Comparison of ENCODE assay signal across 8 cellular contexts in the genomic region with DNA sequence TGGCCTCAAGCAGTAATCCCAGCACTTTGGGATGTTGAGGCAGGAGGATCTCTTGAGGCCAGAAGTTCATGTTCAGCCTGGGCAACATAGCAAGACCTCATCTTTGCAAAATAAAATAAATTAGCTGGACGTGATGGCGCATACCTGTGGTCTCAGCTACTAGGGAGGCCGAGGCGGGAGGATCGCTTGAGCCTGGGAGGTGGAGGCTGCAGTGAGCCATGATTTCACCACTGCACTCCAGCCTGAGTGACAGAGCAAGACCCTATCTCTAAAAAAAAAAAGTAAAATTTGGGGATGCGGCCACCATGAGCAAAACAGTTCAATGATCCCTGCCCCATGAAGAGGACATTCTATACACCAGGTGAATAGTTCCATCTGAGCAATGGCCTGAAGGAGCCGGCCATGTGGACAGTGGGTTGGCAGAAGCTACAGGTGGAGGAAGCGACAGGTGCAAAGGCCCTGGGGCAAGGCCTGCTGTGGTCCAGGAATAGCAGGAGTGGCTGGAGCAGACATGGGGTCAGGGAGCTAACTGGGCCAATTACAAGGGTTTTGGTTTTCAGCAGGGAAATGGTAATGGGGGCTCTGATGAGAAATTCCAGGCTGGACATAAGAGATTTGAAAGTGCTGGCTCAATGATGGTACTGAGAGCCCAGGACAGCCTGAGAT.
DNase-seq lines count a peak whose midpoint lies in the region; ATAC-seq and TF ChIP-seq lines count a peak whose summit lies in the region.
"Not testable (repeated sequence)": the region's sequence is repeated elsewhere in the genome, so short reads cannot be mapped to it uniquely, and the experiment has no call there.

No MANE protein-coding gene starts in this region.

- not testable (repeated sequence) for TF ChIP-seq POLR2A in vagina (IDR thresholded peaks at IDR 0.05)

- H3K4me1 ChIP-seq in CD8-positive, alpha-beta T cell (ENCODE audit: insufficient read depth, low read length), result peaks cover 14% of the 10 kb centered on the region
- H3K4me1 ChIP-seq in vagina, result peaks cover 24% of the 10 kb centered on the region

- not testable (repeated sequence) for H3K27ac ChIP-seq in CD8-positive, alpha-beta T cell (ENCODE audit: low read depth, low read length)
- H3K27ac ChIP-seq in KOPT-K1 (ENCODE audit: low read depth, low read length, poor library complexity, severe bottlenecking) (peak overlapping the region; percentile 74), vagina (peak overlapping the region; percentile 91)

- H3K27me3 Mint-ChIP-seq in CD8-positive, alpha-beta T cell (ENCODE audit: low read depth); T-helper 1 cell treated with Interleukin-12 subunit alpha and Interleukin-12 subunit beta and Interleukin-4 antibody, amounts not matched to agents 30 μg/mL and 1 μg/mL, for 36 hours (ENCODE audit: low read depth); activated T-cell treated with anti-CD3 and anti-CD28 coated beads, Interleukin-2, amount 50 U/mL, for 24 hours; brain; immature natural killer cell (ENCODE audit: low read depth in 3 of 3); neural crest cell (ENCODE audit: low read depth): not testable (repeated sequence)

- peak in 1 of 7 experiments; percentile 42 for DNase-seq in CD8-positive, alpha-beta T cell
- peak; percentile 32 for DNase-seq in activated T-cell treated with anti-CD3 and anti-CD28 coated beads, Interleukin-2, amount 50 U/mL, for 24 hours
- not testable (repeated sequence) for DNase-seq in immature natural killer cell; neural crest cell (ENCODE audit: low read depth, low spot score)
- DNase-seq in vagina (ENCODE audit: extremely low spot score in 2 of 2), result peak in 1 of 2 donors; percentile 25

- POLR2A ChIA-PET in CD8-positive, alpha-beta T cell (lab: Charles Lee), result not testable (repeated sequence)

- H3K27me3 ChIP-seq in CD8-positive, alpha-beta T cell (ENCODE audit: insufficient read depth, low read length); vagina: not testable (repeated sequence)

- H3K36me3 ChIP-seq in CD8-positive, alpha-beta T cell (ENCODE audit: insufficient read depth, low read length); vagina: not testable (repeated sequence)
- H3K36me3 ChIP-seq in KOPT-K1 (ENCODE audit: insufficient read depth, low read length), result peaks cover 14% of the 10 kb centered on the region

- H3K4me3 ChIP-seq in CD8-positive, alpha-beta T cell (ENCODE audit: low read depth, low read length); vagina: not testable (repeated sequence)

- intact Hi-C loops in CD8-positive, alpha-beta T cell (cut with DNase I, micrococcal nuclease), result loop anchor here in 1 of 2 experiments (2.0 to 5.0 kb wide), 4 partner anchors 20 to 1127 kb away; a partner anchor contains a TSS
- intact Hi-C loops in vagina (cut with DNase I), result not testable (repeated sequence)

- not testable (repeated sequence) for H3K9me3 ChIP-seq in CD8-positive, alpha-beta T cell (ENCODE audit: low read length); KOPT-K1 (ENCODE audit: insufficient read depth, low read length, poor library complexity, severe bottlenecking); vagina

- TF ChIP-seq CTCF in CD8-positive, alpha-beta T cell (IDR thresholded peaks at IDR 0.05); brain (conservative IDR thresholded peaks at IDR 0.05); neural crest cell (conservative IDR thresholded peaks at IDR 0.05); vagina (IDR thresholded peaks at IDR 0.05): not testable (repeated sequence)

- H3K4me3 Mint-ChIP-seq in CD8-positive, alpha-beta T cell, result peak overlapping the region; percentile 96
- peak overlapping the region; percentile 74 for H3K4me3 Mint-ChIP-seq in T-helper 1 cell treated with Interleukin-12 subunit alpha and Interleukin-12 subunit beta and Interleukin-4 antibody, amounts not matched to agents 30 μg/mL and 1 μg/mL, for 36 hours
- peak overlapping the region; percentile 97 for H3K4me3 Mint-ChIP-seq in activated T-cell treated with anti-CD3 and anti-CD28 coated beads, Interleukin-2, amount 50 U/mL, for 24 hours
- H3K4me3 Mint-ChIP-seq in brain (peak overlapping the region; percentile 95 to 99 (median 97)), immature natural killer cell (peak overlapping the region; percentile 77 to 97 (median 92)), neural crest cell (peak overlapping the region; percentile 95)

- H3K4me1 Mint-ChIP-seq in CD8-positive, alpha-beta T cell (ENCODE audit: low read depth), result peaks cover 22% of the 10 kb centered on the region
- peaks cover 17% of the 10 kb centered on the region for H3K4me1 Mint-ChIP-seq in T-helper 1 cell treated with Interleukin-12 subunit alpha and Interleukin-12 subunit beta and Interleukin-4 antibody, amounts not matched to agents 30 μg/mL and 1 μg/mL, for 36 hours (ENCODE audit: low read depth)
- H3K4me1 Mint-ChIP-seq in activated T-cell treated with anti-CD3 and anti-CD28 coated beads, Interleukin-2, amount 50 U/mL, for 24 hours (ENCODE audit: low read depth), result peaks cover 29% of the 10 kb centered on the region
- H3K4me1 Mint-ChIP-seq in brain (peaks cover 45% of the 10 kb centered on the region), immature natural killer cell (peaks cover 29 to 34% of the 10 kb centered on the region in 2 donors), neural crest cell (peaks cover 23% of the 10 kb centered on the region)

- peak overlapping the region; percentile 32 for H3K27ac Mint-ChIP-seq in CD8-positive, alpha-beta T cell
- peak overlapping the region; percentile 95 for H3K27ac Mint-ChIP-seq in T-helper 1 cell treated with Interleukin-12 subunit alpha and Interleukin-12 subunit beta and Interleukin-4 antibody, amounts not matched to agents 30 μg/mL and 1 μg/mL, for 36 hours
- H3K27ac Mint-ChIP-seq in activated T-cell treated with anti-CD3 and anti-CD28 coated beads, Interleukin-2, amount 50 U/mL, for 24 hours, result peak overlapping the region; percentile 99
- H3K27ac Mint-ChIP-seq in brain (peak overlapping the region; percentile 84 to 98 (median 85)), immature natural killer cell (peak overlapping the region; percentile 51 to 94 (median 72)), neural crest cell (ENCODE audit: unreplicated experiment) (peak overlapping the region; percentile 85)

- H3K9me3 Mint-ChIP-seq in CD8-positive, alpha-beta T cell; T-helper 1 cell treated with Interleukin-12 subunit alpha and Interleukin-12 subunit beta and Interleukin-4 antibody, amounts not matched to agents 30 μg/mL and 1 μg/mL, for 36 hours; activated T-cell treated with anti-CD3 and anti-CD28 coated beads, Interleukin-2, amount 50 U/mL, for 24 hours; brain; immature natural killer cell; neural crest cell: not testable (repeated sequence)

- not testable (repeated sequence) for ATAC-seq in CD8-positive, alpha-beta T cell

- CTCF ChIA-PET in CD8-positive, alpha-beta T cell (lab: Charles Lee), result interaction anchor here (0.6 kb wide), 1 partner anchor 357 kb away, joined by 5 read pairs; no protein-coding TSS in a partner anchor

- not testable (repeated sequence) for H3K36me3 Mint-ChIP-seq in CD8-positive, alpha-beta T cell; T-helper 1 cell treated with Interleukin-12 subunit alpha and Interleukin-12 subunit beta and Interleukin-4 antibody, amounts not matched to agents 30 μg/mL and 1 μg/mL, for 36 hours (ENCODE audit: low read depth); immature natural killer cell; neural crest cell (ENCODE audit: low read depth)
- peaks cover 28% of the 10 kb centered on the region for H3K36me3 Mint-ChIP-seq in activated T-cell treated with anti-CD3 and anti-CD28 coated beads, Interleukin-2, amount 50 U/mL, for 24 hours (ENCODE audit: low read depth)
- H3K36me3 Mint-ChIP-seq in brain, result peaks cover 28% of the 10 kb centered on the region

Comparison
In these comparisons a context has a peak if more than half of its experiments do, and no peak if none do; other contexts are left out.
1. H3K27ac Mint-ChIP-seq: peak in every context shown above with its lines; median percentile 99 in activated T-cell treated with anti-CD3 and anti-CD28 coated beads, Interleukin-2, amount 50 U/mL, for 24 hours; 95 in T-helper 1 cell treated with Interleukin-12 subunit alpha and Interleukin-12 subunit beta and Interleukin-4 antibody, amounts not matched to agents 30 μg/mL and 1 μg/mL, for 36 hours; 85 in brain; 85 in neural crest cell; 72 in immature natural killer cell; 32 in CD8-positive, alpha-beta T cell.